ENCODE assay signal across 1 cellular context in the genomic region with DNA sequence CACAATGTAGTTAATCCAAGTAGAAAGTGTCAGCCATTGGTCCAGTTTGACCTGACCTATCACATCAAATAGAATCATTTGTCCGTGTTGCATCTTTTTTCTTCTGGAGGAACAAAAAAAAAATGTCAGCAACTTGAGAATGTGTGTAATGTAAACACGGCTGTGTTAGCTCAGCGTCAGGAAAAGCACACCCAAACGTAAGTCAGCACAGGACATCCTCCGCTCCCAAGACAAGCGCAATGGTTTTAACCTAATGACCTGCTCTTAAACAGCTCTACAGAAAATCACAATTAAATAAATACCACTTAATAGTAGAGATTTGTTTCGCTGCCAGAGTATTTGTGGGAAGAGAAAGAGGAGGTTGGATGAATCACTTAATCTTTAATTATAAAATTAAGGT.
TF ChIP-seq lines count a peak whose summit lies in the region.

No MANE protein-coding gene starts in this region.

TF ChIP-seq in HepG2, 621 proteins besides CTCF, POLR2A, EP300 and RAD21 (continued from another document):
- TF ChIP-seq, protein P1, sequence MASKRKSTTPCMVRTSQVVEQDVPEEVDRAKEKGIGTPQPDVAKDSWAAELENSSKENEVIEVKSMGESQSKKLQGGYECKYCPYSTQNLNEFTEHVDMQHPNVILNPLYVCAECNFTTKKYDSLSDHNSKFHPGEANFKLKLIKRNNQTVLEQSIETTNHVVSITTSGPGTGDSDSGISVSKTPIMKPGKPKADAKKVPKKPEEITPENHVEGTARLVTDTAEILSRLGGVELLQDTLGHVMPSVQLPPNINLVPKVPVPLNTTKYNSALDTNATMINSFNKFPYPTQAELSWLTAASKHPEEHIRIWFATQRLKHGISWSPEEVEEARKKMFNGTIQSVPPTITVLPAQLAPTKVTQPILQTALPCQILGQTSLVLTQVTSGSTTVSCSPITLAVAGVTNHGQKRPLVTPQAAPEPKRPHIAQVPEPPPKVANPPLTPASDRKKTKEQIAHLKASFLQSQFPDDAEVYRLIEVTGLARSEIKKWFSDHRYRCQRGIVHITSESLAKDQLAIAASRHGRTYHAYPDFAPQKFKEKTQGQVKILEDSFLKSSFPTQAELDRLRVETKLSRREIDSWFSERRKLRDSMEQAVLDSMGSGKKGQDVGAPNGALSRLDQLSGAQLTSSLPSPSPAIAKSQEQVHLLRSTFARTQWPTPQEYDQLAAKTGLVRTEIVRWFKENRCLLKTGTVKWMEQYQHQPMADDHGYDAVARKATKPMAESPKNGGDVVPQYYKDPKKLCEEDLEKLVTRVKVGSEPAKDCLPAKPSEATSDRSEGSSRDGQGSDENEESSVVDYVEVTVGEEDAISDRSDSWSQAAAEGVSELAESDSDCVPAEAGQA (IDR thresholded peaks at IDR 0.05; ENCODE audit: low read depth), result no peak
- TF ChIP-seq, protein P1 (CRISPR knock-in tag; IDR thresholded peaks at IDR 0.05; ENCODE audit: borderline replicate concordance), result no peak
- TF ChIP-seq CBX1 (IDR thresholded peaks at IDR 0.05; ENCODE audit: low read depth), result no peak
- TF ChIP-seq, protein P2, sequence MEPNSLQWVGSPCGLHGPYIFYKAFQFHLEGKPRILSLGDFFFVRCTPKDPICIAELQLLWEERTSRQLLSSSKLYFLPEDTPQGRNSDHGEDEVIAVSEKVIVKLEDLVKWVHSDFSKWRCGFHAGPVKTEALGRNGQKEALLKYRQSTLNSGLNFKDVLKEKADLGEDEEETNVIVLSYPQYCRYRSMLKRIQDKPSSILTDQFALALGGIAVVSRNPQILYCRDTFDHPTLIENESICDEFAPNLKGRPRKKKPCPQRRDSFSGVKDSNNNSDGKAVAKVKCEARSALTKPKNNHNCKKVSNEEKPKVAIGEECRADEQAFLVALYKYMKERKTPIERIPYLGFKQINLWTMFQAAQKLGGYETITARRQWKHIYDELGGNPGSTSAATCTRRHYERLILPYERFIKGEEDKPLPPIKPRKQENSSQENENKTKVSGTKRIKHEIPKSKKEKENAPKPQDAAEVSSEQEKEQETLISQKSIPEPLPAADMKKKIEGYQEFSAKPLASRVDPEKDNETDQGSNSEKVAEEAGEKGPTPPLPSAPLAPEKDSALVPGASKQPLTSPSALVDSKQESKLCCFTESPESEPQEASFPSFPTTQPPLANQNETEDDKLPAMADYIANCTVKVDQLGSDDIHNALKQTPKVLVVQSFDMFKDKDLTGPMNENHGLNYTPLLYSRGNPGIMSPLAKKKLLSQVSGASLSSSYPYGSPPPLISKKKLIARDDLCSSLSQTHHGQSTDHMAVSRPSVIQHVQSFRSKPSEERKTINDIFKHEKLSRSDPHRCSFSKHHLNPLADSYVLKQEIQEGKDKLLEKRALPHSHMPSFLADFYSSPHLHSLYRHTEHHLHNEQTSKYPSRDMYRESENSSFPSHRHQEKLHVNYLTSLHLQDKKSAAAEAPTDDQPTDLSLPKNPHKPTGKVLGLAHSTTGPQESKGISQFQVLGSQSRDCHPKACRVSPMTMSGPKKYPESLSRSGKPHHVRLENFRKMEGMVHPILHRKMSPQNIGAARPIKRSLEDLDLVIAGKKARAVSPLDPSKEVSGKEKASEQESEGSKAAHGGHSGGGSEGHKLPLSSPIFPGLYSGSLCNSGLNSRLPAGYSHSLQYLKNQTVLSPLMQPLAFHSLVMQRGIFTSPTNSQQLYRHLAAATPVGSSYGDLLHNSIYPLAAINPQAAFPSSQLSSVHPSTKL (CRISPR knock-in tag; IDR thresholded peaks at IDR 0.05), result no peak
